ENCODE assay signal across 13 cellular contexts in genomic region chr1:43557744-43558245, GRCh38. TPM values are rescaled to one million over a fixed set of nuclear protein-coding genes. Genes with fewer than 3 reads are reported as not detected.
DNase-seq lines count a peak whose midpoint lies in the region; ATAC-seq and TF ChIP-seq lines count a peak whose summit lies in the region.
"Had no signal": no experiment of that assay in that cellular context is flagged by ENCODE, and none has a peak within 500 bp of the region (broad histone marks: within the 10 kb centered on the region; RNA-seq: fewer than 3 reads in every experiment).

No MANE protein-coding gene starts in this region.

- peak overlapping the region; percentile 86 for H3K27ac ChIP-seq in duodenal mucosa (ENCODE audit: low read depth, low read length)
- H3K27ac ChIP-seq in mesendoderm (ENCODE audit: low read depth, low read length) = peak overlapping the region; percentile 74
- no peak overlapping the region for H3K27ac ChIP-seq in OCI-LY7 (ENCODE audit: low read depth, low read length, poor library complexity, severe bottlenecking)
- H3K27ac ChIP-seq: gastrocnemius medialis, SJCRH30 had no signal

- no peak overlapping the region for H3K4ac ChIP-seq in mesendoderm (ENCODE audit: low read depth, low read length)

- H2AFZ ChIP-seq in OCI-LY7 (ENCODE audit: low read length) = no peak overlapping the region

- CTCF ChIA-PET in OCI-LY7 (lab: Charles Lee; ENCODE audit: unreplicated experiment) = no interaction called here

- BruUV-seq in OCI-LY7 (replicated peaks; lab: Mats Ljungman, UMichigan) = no TSS peak

- H2BK15ac ChIP-seq in mesendoderm (replicated peaks; ENCODE audit: low read depth) = no peak overlapping the region

- H3K9me2 ChIP-seq in OCI-LY7 (ENCODE audit: insufficient read depth, low read length) = no peaks in the 10 kb centered on the region

- H3K9ac ChIP-seq in duodenal mucosa (ENCODE audit: low read depth in 1 of 2, low read length in 2 of 2) (peak overlapping the region; percentile 43 to 50), mesendoderm (ENCODE audit: low read length) (peak overlapping the region; percentile 63)

- no peak for TF ChIP-seq CTCF in OCI-LY7 (conservative IDR thresholded peaks at IDR 0.05; ENCODE audit: low read length)

- no peak overlapping the region for H4K8ac ChIP-seq in mesendoderm (ENCODE audit: low read depth, low read length)

- no peak overlapping the region for H4K5ac ChIP-seq in mesendoderm (ENCODE audit: low read length)

- no peaks in the 10 kb centered on the region for H3K9me3 ChIP-seq in duodenal mucosa (ENCODE audit: control insufficient read depth in 1 of 2, low read length in 2 of 2)
- H3K9me3 ChIP-seq in OCI-LY7 (ENCODE audit: low read length) = no peaks in the 10 kb centered on the region
- H3K9me3 ChIP-seq: gastrocnemius medialis, SJCRH30 had no signal

- no peak overlapping the region for H3K4me2 ChIP-seq in mesendoderm (ENCODE audit: low read length)
- no peak overlapping the region for H3K4me2 ChIP-seq in OCI-LY7 (ENCODE audit: low read length)

- no CpG with 5 or more reads among the region's 9 CpGs for WGBS in mesendoderm (ENCODE audit: extremely low coverage, insufficient coverage, low lambda C conversion rate)

- no peak overlapping the region for H2BK5ac ChIP-seq in mesendoderm (ENCODE audit: low read length)

- peak overlapping the region; percentile 25 for H3K18ac ChIP-seq in mesendoderm (ENCODE audit: low read length)

- peaks cover 23% of the 10 kb centered on the region for H3K79me1 ChIP-seq in mesendoderm (ENCODE audit: low read length)

- H3K36me3 ChIP-seq in duodenal mucosa (ENCODE audit: control insufficient read depth in 1 of 2, insufficient read depth in 2 of 2, low read length in 2 of 2) (peaks cover 15 to 56% of the 10 kb centered on the region in 2 donors), mesendoderm (ENCODE audit: control insufficient read depth, insufficient read depth, low read length) (peaks cover 4% of the 10 kb centered on the region), OCI-LY7 (ENCODE audit: insufficient read depth, low read length) (no peaks in the 10 kb centered on the region)
- H3K36me3 ChIP-seq: gastrocnemius medialis had no signal

- H2BK120ac ChIP-seq in mesendoderm (ENCODE audit: low read depth, low read length) = no peak overlapping the region

- peaks cover 39 to 42% of the 10 kb centered on the region in 2 donors for H3K4me1 ChIP-seq in duodenal mucosa (ENCODE audit: control insufficient read depth in 1 of 2, insufficient read depth in 2 of 2, low read length in 2 of 2)
- H3K4me1 ChIP-seq in mesendoderm (ENCODE audit: control insufficient read depth, low read depth, low read length) = peaks cover 9% of the 10 kb centered on the region
- H3K4me1 ChIP-seq in OCI-LY7 (ENCODE audit: insufficient read depth, low read length, poor library complexity, severe bottlenecking) = no peaks in the 10 kb centered on the region
- H3K4me1 ChIP-seq: gastrocnemius medialis, SJCRH30 had no signal

- H3K4me3 ChIP-seq in duodenal mucosa (ENCODE audit: low read depth in 1 of 2, low read length in 2 of 2) (peak overlapping the region in 1 of 2 donors; percentile 26), mesendoderm (ENCODE audit: low read length) (no peak overlapping the region), OCI-LY7 (ENCODE audit: low read depth, low read length, poor library complexity, severe bottlenecking) (no peak overlapping the region)
- H3K4me3 ChIP-seq: gastrocnemius medialis, SJCRH30 had no signal

- H3K23ac ChIP-seq in mesendoderm (ENCODE audit: low read length) = no peak overlapping the region

- H4K20me1 ChIP-seq in OCI-LY7 (ENCODE audit: insufficient read depth, low read length) = no peaks in the 10 kb centered on the region

- POLR2A ChIA-PET in OCI-LY7 (lab: Charles Lee) = interaction anchor here (0.5 kb wide), 1 partner anchor 325 kb away, joined by 3 read pairs; no protein-coding TSS in a partner anchor

- H3K27me3 ChIP-seq in duodenal mucosa (ENCODE audit: control insufficient read depth in 1 of 2, insufficient read depth in 2 of 2, low read length in 2 of 2) (peaks cover 0 to 3% of the 10 kb centered on the region in 2 donors), mesendoderm (ENCODE audit: insufficient read depth, low read length, poor library complexity) (no peaks in the 10 kb centered on the region)
- H3K27me3 ChIP-seq: gastrocnemius medialis, SJCRH30 had no signal

- ATAC-seq in GM19328 (IDR thresholded peaks at IDR 0.05; ENCODE audit: unreplicated experiment) = no peak
- ATAC-seq: activated naive CD8-positive, alpha-beta T cell treated with anti-CD3 and anti-CD28 coated beads, Interleukin-2, amount 50 U/mL, for 24 hours; gastrocnemius medialis had no signal

- intact Hi-C loops in OCI-LY7 (cut with micrococcal nuclease; ENCODE audit: unreplicated experiment) = no loop called here

- peak; percentile 22 for DNase-seq in SIG-M5 treated with dmso at 0.1 percent for 504 hours (lab: John Stamatoyannopoulos, UW; ENCODE audit: unreplicated experiment)
- DNase-seq in SIG-M5 (lab: John Stamatoyannopoulos, UW) = no peak
- peak; percentile 59 for DNase-seq in mesendoderm
- DNase-seq in ureter (ENCODE audit: low spot score) = peak; percentile 87
- no peak for DNase-seq in OCI-LY7 (ENCODE audit: low spot score)
- DNase-seq in activated CD8-positive, alpha-beta memory T cell treated with anti-CD3 and anti-CD28 coated beads for 24 hours = no peak
- DNase-seq: activated CD4-positive, alpha-beta T cell treated with anti-CD3 and anti-CD28 coated beads, Interleukin-2, amount 50 U/mL, for 1 hour; activated naive CD8-positive, alpha-beta T cell treated with anti-CD3 and anti-CD28 coated beads, Interleukin-2, amount 50 U/mL, for 24 hours; gastrocnemius medialis; SJCRH30; stimulated activated CD4-positive, alpha-beta T cell treated with anti-CD3 and anti-CD28 coated beads, Interleukin-4, amount 100 ng/mL, for 24 hours had no signal

- peaks cover 15% of the 10 kb centered on the region for H3K79me2 ChIP-seq in mesendoderm (ENCODE audit: control insufficient read depth, insufficient read depth, low read length)
- H3K79me2 ChIP-seq in OCI-LY7 (ENCODE audit: insufficient read depth, low read depth, low read length) = no peaks in the 10 kb centered on the region

- no peak overlapping the region for H2AK5ac ChIP-seq in mesendoderm (ENCODE audit: low read length)

- peak overlapping the region; percentile 83 for H3K56ac ChIP-seq in mesendoderm (ENCODE audit: low read length)

RNA-seq across cellular contexts. Expression of gene PTPRF, which starts 27.1 kb away (rescaled TPM):
- 91.9 TPM for polyA plus RNA-seq in mesendoderm (2013, experiment 1 of 2)
- 92.8 TPM for polyA plus RNA-seq in mesendoderm (2013, experiment 2 of 2)
- 405 TPM for total RNA-seq in ureter
- 0.06 TPM in 1 of 2 replicates, not detected in the other for total RNA-seq in OCI-LY7 (2014; rRNA removed; shearing (Covaris generic))
- 0.48 and 0.57 TPM in 2 replicates for total RNA-seq in OCI-LY7 (2022)

Comparison
In these comparisons a context has a peak if more than half of its experiments do, and no peak if none do; other contexts are left out.
1. DNase-seq: peak in SIG-M5 treated with dmso at 0.1 percent for 504 hours (single experiment), mesendoderm (single experiment) and ureter (single experiment); none in SIG-M5 (single experiment), OCI-LY7 (single experiment) and activated CD8-positive, alpha-beta memory T cell treated with anti-CD3 and anti-CD28 coated beads for 24 hours (single experiment).
2. RNA of gene PTPRF, which starts 27.1 kb away (total RNA-seq): 405 TPM in ureter (single experiment); 0.06 to 0.57 TPM in OCI-LY7; every median in the first group is over 100 times any median in the second.